ENCODE assay signal across 23 cellular contexts in the genomic region with DNA sequence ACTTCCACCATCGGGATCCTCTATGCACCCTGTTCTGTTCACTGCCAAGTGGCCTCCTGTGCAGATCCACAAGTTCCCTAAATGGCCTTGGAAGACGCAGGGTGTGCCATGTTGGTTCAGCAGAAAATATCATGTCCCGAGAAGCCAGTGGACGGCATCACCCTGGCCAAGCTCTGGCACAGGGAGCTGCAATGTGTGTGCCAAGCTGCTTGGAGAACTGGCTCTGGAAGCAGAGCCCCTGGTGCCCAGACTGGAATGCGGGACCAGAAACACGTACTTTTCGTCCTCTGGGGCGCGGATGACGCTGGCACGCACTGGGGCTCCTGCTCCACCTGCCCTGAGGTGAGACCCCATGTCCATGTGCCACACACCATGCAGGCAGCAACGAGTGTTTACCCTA.
"Had no signal": no experiment of that assay in that cellular context is flagged by ENCODE, and none has a peak within 500 bp of the region (broad histone marks: within the 10 kb centered on the region; RNA-seq: fewer than 3 reads in every experiment).

No MANE protein-coding gene starts in this region.

- ATAC-seq: esophagus mucosa, gastrocnemius medialis, left lung, pancreas had no signal

- H3K4me3 ChIP-seq: gastrocnemius medialis, left lung, lung, pancreas, sigmoid colon, stomach, thyroid gland had no signal

- DNase-seq: cortex of kidney; effector CD8-positive, alpha-beta T cell; endodermal cell; foreskin fibroblast; gastrocnemius medialis; head of caudate nucleus; hippocampal formation; left cardiac atrium; left lung; natural killer cell; pancreas; retina; sigmoid colon; stimulated activated CD4-positive, alpha-beta T cell treated with anti-CD3 and anti-CD28 coated beads, Interleukin-2, amount 100 ng/mL, for 24 hours; stimulated activated CD4-positive, alpha-beta T cell treated with anti-CD3 and anti-CD28 coated beads, Interleukin-4, amount 100 ng/mL, for 24 hours; stimulated activated naive CD4-positive, alpha-beta T cell treated with Interleukin-2 at 50 U/mL for 16 hours; stomach; thyroid gland; trophoblast cell had no signal

- H3K27me3 ChIP-seq: neutrophil, pancreas, thyroid gland had no signal

- H3K4me1 ChIP-seq: gastrocnemius medialis, left lung, sigmoid colon, thyroid gland had no signal

- H3K36me3 ChIP-seq: gastrocnemius medialis, left lung, neutrophil, pancreas, sigmoid colon, stomach, thyroid gland had no signal

- H3K9me3 ChIP-seq: gastrocnemius medialis, left lung, neutrophil, pancreas, stomach, thyroid gland had no signal

- H3K27ac ChIP-seq: epithelial cell of prostate, gastrocnemius medialis, left lung, neutrophil, pancreas, sigmoid colon, stomach, thyroid gland had no signal
